ENCODE assay signal across 15 cellular contexts in genomic region chr10:28769147-28769604, GRCh38.
A peak's percentile ranks its signal among the peaks of the same experiment; 100 is the strongest.
DNase-seq lines count a peak whose midpoint lies in the region; ATAC-seq and TF ChIP-seq lines count a peak whose summit lies in the region.
"Had no signal": no experiment of that assay in that cellular context is flagged by ENCODE, and none has a peak within 500 bp of the region (broad histone marks: within the 10 kb centered on the region; RNA-seq: fewer than 3 reads in every experiment).

No MANE protein-coding gene starts in this region.

- 9% methylated on average over 4 of the region's 4 CpGs for WGBS in right lobe of liver (ENCODE audit: insufficient coverage, low coverage, low lambda C conversion rate, missing lambda C conversion rate)

- no peak overlapping the region for H3K4me3 ChIP-seq in right lobe of liver

- H3K27me3 ChIP-seq in right lobe of liver, result no peaks in the 10 kb centered on the region

- no peak for TF ChIP-seq CTCF in right lobe of liver (IDR thresholded peaks at IDR 0.05)

- peak overlapping the region in 1 of 3 donors; percentile 16 for H3K27ac ChIP-seq in right lobe of liver

- peaks cover 0 to 24% (median 2%) of the 10 kb centered on the region in 4 donors for H3K4me1 ChIP-seq in right lobe of liver

- peak; percentile 4 for DNase-seq in COLO668 (lab: John Stamatoyannopoulos, UW; ENCODE audit: unreplicated experiment)
- peak; percentile 33 for DNase-seq in NCI-H1092 (lab: John Stamatoyannopoulos, UW)
- DNase-seq in RPMI8226, result peak; percentile 26
- DNase-seq in right lobe of liver, result no peak
- DNase-seq in anterior cingulate cortex (lab: John Stamatoyannopoulos, UW), result no peak
- no peak for DNase-seq in cerebellar nuclear complex (lab: John Stamatoyannopoulos, UW)
- DNase-seq: activated CD8-positive, alpha-beta T cell treated with anti-CD3 and anti-CD28 coated beads for 36 hours; activated naive CD8-positive, alpha-beta T cell treated with anti-CD3 and anti-CD28 coated beads, Interleukin-2, amount 50 U/mL, for 24 hours; effector CD4-positive, alpha-beta T cell; left cardiac atrium; OCI-M1; stimulated activated CD4-positive, alpha-beta T cell treated with anti-CD3 and anti-CD28 coated beads, Interleukin-4, amount 100 ng/mL, for 24 hours; SW 1271 had no signal

- ATAC-seq in right lobe of liver (peak; percentile 61 to 82 (median 75)), GM18505 (IDR thresholded peaks at IDR 0.05; ENCODE audit: unreplicated experiment) (no peak), GM19035 (IDR thresholded peaks at IDR 0.05; ENCODE audit: unreplicated experiment) (no peak)
- ATAC-seq: activated CD8-positive, alpha-beta T cell treated with anti-CD3 and anti-CD28 coated beads for 36 hours; activated naive CD8-positive, alpha-beta T cell treated with anti-CD3 and anti-CD28 coated beads, Interleukin-2, amount 50 U/mL, for 24 hours; left cardiac atrium had no signal

- TF ChIP-seq POLR2A in right lobe of liver (IDR thresholded peaks at IDR 0.05) (no peak), GM18505 (IDR thresholded peaks at IDR 0.05; ENCODE audit: borderline replicate concordance, extremely low read depth, insufficient read depth, insufficient read length) (no peak)

- intact Hi-C loops in right lobe of liver (cut with DNase I), result no loop called here

- no peaks in the 10 kb centered on the region for H3K9me3 ChIP-seq in right lobe of liver

- no peaks in the 10 kb centered on the region for H3K36me3 ChIP-seq in right lobe of liver

Comparison
In these comparisons a context has a peak if more than half of its experiments do, and no peak if none do; other contexts are left out.
1. DNase-seq: peak in COLO668 (single experiment), NCI-H1092 (single experiment) and RPMI8226 (single experiment); none in right lobe of liver (0 of 3), anterior cingulate cortex (0 of 58) and cerebellar nuclear complex (0 of 2).
2. ATAC-seq: peak in right lobe of liver (4 of 4); none in GM18505 (single experiment) and GM19035 (single experiment).